Comparison of ENCODE assay signal across 8 cellular contexts in the genomic region with DNA sequence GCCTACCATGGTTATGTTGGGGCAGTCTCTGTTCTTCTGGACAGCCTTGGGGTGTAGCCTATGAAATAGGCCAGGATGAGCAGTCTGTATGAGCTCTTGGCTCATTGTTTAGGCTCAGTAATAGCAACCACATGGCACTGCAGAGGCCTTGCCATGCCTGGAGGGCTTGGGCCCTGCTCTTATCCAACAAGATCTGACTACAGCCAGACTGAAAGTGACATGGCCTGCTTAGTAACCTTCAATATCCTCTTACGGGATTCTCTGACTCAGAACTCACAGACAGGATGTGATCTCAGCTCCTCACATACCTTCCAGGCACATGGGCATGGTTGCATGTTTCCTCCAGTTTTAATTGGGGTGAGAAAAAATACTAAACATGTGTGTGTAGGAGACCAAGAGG.
A peak's percentile ranks its signal among the peaks of the same experiment; 100 is the strongest.
DNase-seq lines count a peak whose midpoint lies in the region; FAIRE-seq and TF ChIP-seq lines count a peak whose summit lies in the region.

No MANE protein-coding gene starts in this region.

- intact Hi-C loops in ascending aorta (cut with DNase I) = no loop called here
- intact Hi-C loops in Caco-2 (cut with micrococcal nuclease; ENCODE audit: unreplicated experiment) = no loop called here

- no peaks in the 10 kb centered on the region for H3K4me1 Mint-ChIP-seq in Caco-2 (ENCODE audit: low read depth, unreplicated experiment)

- H3K9ac ChIP-seq in OCI-LY3 (ENCODE audit: low read length) = no peak overlapping the region
- H3K9ac ChIP-seq in trophoblast cell (ENCODE audit: low read length) = no peak overlapping the region

- H4K8ac ChIP-seq in trophoblast cell (ENCODE audit: low read depth, low read length) = peak overlapping the region; percentile 9

- H2AK5ac ChIP-seq in trophoblast cell (ENCODE audit: low read length) = no peak overlapping the region

- no peak overlapping the region for H3K23ac ChIP-seq in trophoblast cell (ENCODE audit: low read length)

- FAIRE-seq in H54 (lab: Jason Lieb, UNC) = peak; percentile 94

- H3K4ac ChIP-seq in trophoblast cell (ENCODE audit: low read depth, low read length) = no peak overlapping the region

- no peak overlapping the region for H3K27ac Mint-ChIP-seq in Caco-2 (ENCODE audit: unreplicated experiment)

- H3K36me3 Mint-ChIP-seq in Caco-2 (ENCODE audit: insufficient read depth, unreplicated experiment) = no peaks in the 10 kb centered on the region

- BruUV-seq in Caco-2 (replicated peaks; lab: Mats Ljungman, UMichigan) = no TSS peak

- no peak overlapping the region for H3K4me2 ChIP-seq in OCI-LY3 (ENCODE audit: low read length)
- no peak overlapping the region for H3K4me2 ChIP-seq in trophoblast cell (ENCODE audit: low read length)

- H3K4me1 ChIP-seq in OCI-LY3 (ENCODE audit: low read length) (peaks cover 8% of the 10 kb centered on the region), ascending aorta (peaks cover 0 to 19% of the 10 kb centered on the region in 2 donors), trophoblast cell (ENCODE audit: control insufficient read depth in 1 of 2, insufficient read depth in 2 of 2, low read length in 2 of 2) (peaks cover 8 to 9% of the 10 kb centered on the region in 2 experiments), Caco-2 (no peaks in the 10 kb centered on the region)

- peak overlapping the region; percentile 25 for H2BK5ac ChIP-seq in trophoblast cell (ENCODE audit: low read depth, low read length, poor library complexity)

- H3K4me3 Mint-ChIP-seq in Caco-2 (ENCODE audit: unreplicated experiment) = no peak overlapping the region

- DNase-seq in GM04504 (ENCODE audit: low read depth) (peak; percentile 98), H54 (ENCODE audit: insufficient read length, low spot score) (peak; percentile 50), ascending aorta (ENCODE audit: low spot score in 2 of 2) (peak; percentile 22 to 74), trophoblast cell (peak; percentile 35 to 41), NCI-H1092 (lab: John Stamatoyannopoulos, UW) (no peak), Caco-2 (no peak), D341Med (ENCODE audit: low spot score) (no peak)

- H3K79me2 ChIP-seq in OCI-LY3 (ENCODE audit: low read length) = no peaks in the 10 kb centered on the region
- no peaks in the 10 kb centered on the region for H3K79me2 ChIP-seq in trophoblast cell (ENCODE audit: control insufficient read depth, insufficient read depth, low read length, poor library complexity)

- H3K9me3 ChIP-seq in OCI-LY3 (ENCODE audit: insufficient read depth, low read length) = no peaks in the 10 kb centered on the region
- H3K9me3 ChIP-seq in ascending aorta = no peaks in the 10 kb centered on the region
- H3K9me3 ChIP-seq in trophoblast cell (ENCODE audit: insufficient read depth, low read depth, low read length) = no peaks in the 10 kb centered on the region
- H3K9me3 ChIP-seq in Caco-2 = no peaks in the 10 kb centered on the region

- peaks cover 8% of the 10 kb centered on the region for H3K79me1 ChIP-seq in trophoblast cell (ENCODE audit: low read length)

- no peaks in the 10 kb centered on the region for H3K9me3 Mint-ChIP-seq in Caco-2 (ENCODE audit: unreplicated experiment)

- H4K91ac ChIP-seq in trophoblast cell (ENCODE audit: low read depth, low read length) = no peak overlapping the region

- 0 out of 2 replicates have a peak, but pooled peaks have one; percentile 18 for TF ChIP-seq POLR2A in H54 (IDR thresholded peaks at IDR 0.05; ENCODE audit: low read depth, low read length)

- H3K27me3 ChIP-seq in OCI-LY3 (ENCODE audit: low read depth, low read length) (no peaks in the 10 kb centered on the region), ascending aorta (no peaks in the 10 kb centered on the region), trophoblast cell (ENCODE audit: insufficient read depth, low read length) (no peaks in the 10 kb centered on the region), Caco-2 (replicated peaks; ENCODE audit: control insufficient read depth, insufficient read depth, low read length) (no peaks in the 10 kb centered on the region)

- H3K27ac ChIP-seq in OCI-LY3 (ENCODE audit: low read length) (no peak overlapping the region), ascending aorta (peak overlapping the region; percentile 66 to 71), trophoblast cell (ENCODE audit: low read depth, low read length) (peak overlapping the region; percentile 73)

- H4K20me1 ChIP-seq in OCI-LY3 (ENCODE audit: insufficient read depth, low read length) = no peaks in the 10 kb centered on the region

- no peak overlapping the region for H4K12ac ChIP-seq in trophoblast cell (ENCODE audit: low read depth, low read length)

- H3K4me3 ChIP-seq in OCI-LY3 (ENCODE audit: low read length) = no peak overlapping the region
- H3K4me3 ChIP-seq in ascending aorta = no peak overlapping the region
- no peak overlapping the region for H3K4me3 ChIP-seq in trophoblast cell (ENCODE audit: low read depth, low read length)
- H3K4me3 ChIP-seq in Caco-2 (ENCODE audit: low read depth, low read length) = no peak overlapping the region

- H3K27me3 Mint-ChIP-seq in Caco-2 (ENCODE audit: insufficient read depth, unreplicated experiment) = no peaks in the 10 kb centered on the region

- POLR2A ChIA-PET in Caco-2 (lab: Charles Lee) = no interaction called here

- no peak overlapping the region for H3K14ac ChIP-seq in trophoblast cell (ENCODE audit: low read length)

- no peak overlapping the region for H2BK120ac ChIP-seq in trophoblast cell (ENCODE audit: insufficient read depth, low read length, poor library complexity)

- H3K18ac ChIP-seq in trophoblast cell (ENCODE audit: low read length) = no peak overlapping the region

- 0 out of 2 replicates have a peak overlapping the region, but pooled peaks have one; percentile 54 for H2AFZ ChIP-seq in OCI-LY3 (ENCODE audit: low read depth, low read length)
- no peak overlapping the region for H2AFZ ChIP-seq in trophoblast cell (ENCODE audit: insufficient read depth, low read length, poor library complexity)

- CTCF ChIA-PET in Caco-2 (lab: Charles Lee) = no interaction called here

- TF ChIP-seq CTCF in OCI-LY3 (IDR thresholded peaks at IDR 0.05; ENCODE audit: low read depth, low read length) (no peak), ascending aorta (IDR thresholded peaks at IDR 0.05) (no peak), Caco-2 (IDR thresholded peaks at IDR 0.05; ENCODE audit: insufficient read depth in 1 of 2, low read depth in 1 of 2, low read length in 1 of 2, severe bottlenecking in 1 of 2, unreplicated experiment in 1 of 2) (no peak)

- H3K36me3 ChIP-seq in OCI-LY3 (replicated peaks; ENCODE audit: low read depth, low read length) = no peaks in the 10 kb centered on the region
- H3K36me3 ChIP-seq in ascending aorta = no peaks in the 10 kb centered on the region
- no peaks in the 10 kb centered on the region for H3K36me3 ChIP-seq in trophoblast cell (ENCODE audit: control insufficient read depth in 1 of 2, insufficient read depth in 2 of 2, low read length in 2 of 2)
- no peaks in the 10 kb centered on the region for H3K36me3 ChIP-seq in Caco-2 (ENCODE audit: control insufficient read depth, insufficient read depth, low read length)

- no peak overlapping the region for H2BK12ac ChIP-seq in trophoblast cell (ENCODE audit: low read length)

- no CpG with 5 or more reads among the region's 1 CpG for WGBS in trophoblast cell (ENCODE audit: extremely low coverage, insufficient coverage, insufficient read length)

Comparison
In these comparisons a context has a peak if more than half of its experiments do, and no peak if none do; other contexts are left out.
1. DNase-seq: peak in GM04504 (single experiment), H54 (single experiment), ascending aorta (2 of 2) and trophoblast cell (2 of 2); none in NCI-H1092 (single experiment), Caco-2 (0 of 2) and D341Med (single experiment).